8 cellular contexts compared by ENCODE assay signal in genomic region chr22:31055322-31056159, GRCh38. TPM values are rescaled to one million over a fixed set of nuclear protein-coding genes. Genes with fewer than 3 reads are reported as not detected.
DNase-seq lines count a peak whose midpoint lies in the region; ATAC-seq and TF ChIP-seq lines count a peak whose summit lies in the region.

No MANE protein-coding gene starts in this region.

- H3K27me3 ChIP-seq in endodermal cell (ENCODE audit: control insufficient read depth, insufficient read depth, low read length, poor library complexity, severe bottlenecking) = no peaks in the 10 kb centered on the region
- H3K27me3 ChIP-seq in uterus = no peaks in the 10 kb centered on the region

- peak overlapping the region; percentile 82 for H3K27ac Mint-ChIP-seq in endodermal cell
- peak overlapping the region; percentile 83 for H3K27ac Mint-ChIP-seq in mesothelial cell of epicardium
- H3K27ac Mint-ChIP-seq in T-helper 17 cell = no peak overlapping the region

- TF ChIP-seq CTCF in endodermal cell (conservative IDR thresholded peaks at IDR 0.05) (no peak), mesothelial cell of epicardium (IDR thresholded peaks at IDR 0.05; ENCODE audit: unreplicated experiment) (no peak), uterus (IDR thresholded peaks at IDR 0.05) (no peak)

- TF ChIP-seq POLR2A in uterus (IDR thresholded peaks at IDR 0.05) = peak; percentile 44 to 50

- H3K27me3 Mint-ChIP-seq in endodermal cell (ENCODE audit: insufficient read depth) (no peaks in the 10 kb centered on the region), mesothelial cell of epicardium (ENCODE audit: low read depth) (no peaks in the 10 kb centered on the region), T-helper 17 cell (no peaks in the 10 kb centered on the region)

- 64 to 66% methylated on average over 15 to 16 of the region's 16 CpGs for WGBS in endodermal cell (ENCODE audit: insufficient coverage in 1 of 2, insufficient read length in 1 of 2), 2 experiments

- H3K4me3 Mint-ChIP-seq in endodermal cell (no peak overlapping the region), mesothelial cell of epicardium (no peak overlapping the region), T-helper 17 cell (no peak overlapping the region)

- H3K9ac ChIP-seq in endodermal cell (ENCODE audit: extremely low read depth, low read length, poor library complexity, severe bottlenecking) = no peak overlapping the region

- H3K4me3 ChIP-seq in endodermal cell (ENCODE audit: low read length) (no peak overlapping the region), uterus (no peak overlapping the region)

- intact Hi-C loops in uterus (cut with DNase I; ENCODE audit: low total_unique reads) = no loop called here

- peaks cover 5% of the 10 kb centered on the region for H3K4me1 Mint-ChIP-seq in endodermal cell
- peaks cover 40% of the 10 kb centered on the region for H3K4me1 Mint-ChIP-seq in mesothelial cell of epicardium
- H3K4me1 Mint-ChIP-seq in T-helper 17 cell = no peaks in the 10 kb centered on the region

- H3K36me3 Mint-ChIP-seq in endodermal cell (ENCODE audit: low read depth) (no peaks in the 10 kb centered on the region), mesothelial cell of epicardium (no peaks in the 10 kb centered on the region), T-helper 17 cell (ENCODE audit: low read depth) (no peaks in the 10 kb centered on the region)

- H3K9me3 ChIP-seq in endodermal cell (ENCODE audit: control insufficient read depth, low read length) (no peaks in the 10 kb centered on the region), uterus (no peaks in the 10 kb centered on the region), T-helper 17 cell (ENCODE audit: control insufficient read depth, low read length, poor library complexity, severe bottlenecking) (no peaks in the 10 kb centered on the region)

- H3K36me3 ChIP-seq in endodermal cell (ENCODE audit: control insufficient read depth, insufficient read depth, low read length) (no peaks in the 10 kb centered on the region), uterus (no peaks in the 10 kb centered on the region)

- DNase-seq in DMS53 (lab: John Stamatoyannopoulos, UW) (peak; percentile 89), NCI-H446 treated with DMSO at 0.1 percent for 48 hours (lab: John Stamatoyannopoulos, UW) (peak; percentile 84), endodermal cell (peak; percentile 77), mesothelial cell of epicardium (ENCODE audit: low spot score in 2 of 2, unreplicated experiment in 2 of 2) (peak; percentile 65 to 76), uterus (peak; percentile 93 to 98), DMS114 treated with DMSO at 0.1 percent for 48 hours (lab: John Stamatoyannopoulos, UW; ENCODE audit: unreplicated experiment) (no peak), T-helper 17 cell (no peak)

- H3K4me1 ChIP-seq in endodermal cell (ENCODE audit: control insufficient read depth, insufficient read depth, low read length) (no peaks in the 10 kb centered on the region), uterus (peaks cover 5 to 7% of the 10 kb centered on the region in 2 donors)

- ATAC-seq in T-helper 17 cell (no peak), GM21367 (IDR thresholded peaks at IDR 0.05; ENCODE audit: unreplicated experiment) (no peak)

- H3K9me3 Mint-ChIP-seq in endodermal cell (no peaks in the 10 kb centered on the region), mesothelial cell of epicardium (no peaks in the 10 kb centered on the region)

- H3K27ac ChIP-seq in endodermal cell (ENCODE audit: low read depth, low read length) = no peak overlapping the region
- H3K27ac ChIP-seq in uterus = peak overlapping the region; percentile 88 to 99

RNA-seq across cellular contexts. Expression of gene SMTN, which starts 25.6 kb away (rescaled TPM):
- total RNA-seq in endodermal cell (10 to 100 TPM; 23.6 to 35.8 TPM), mesothelial cell of epicardium (67.0 to 72.7 TPM (median 72.2 TPM) in 3 replicates), uterus (100 to 1,000 TPM; 182 to 647 (median 274) TPM), T-helper 17 cell (1 to 10 TPM; 1.8 to 4.9 TPM)
- polyA plus RNA-seq in endodermal cell (2013, experiment 1 of 2) = 31.8 TPM
- 25.8 TPM for polyA plus RNA-seq in endodermal cell (2013, experiment 2 of 2)

RNA-seq across cellular contexts. Expression of gene SELENOM, which starts 51.8 kb away (rescaled TPM):
- total RNA-seq in endodermal cell = 10 to 100 TPM in 1 of 2 donors, 1 to 10 TPM in 1; 8.0 to 10.4 TPM
- polyA plus RNA-seq in endodermal cell (2013, experiment 1 of 2) = 27.7 TPM
- polyA plus RNA-seq in endodermal cell (2013, experiment 2 of 2) = 20.3 TPM
- 38.8 to 40.9 TPM (median 39.7 TPM) in 3 replicates for total RNA-seq in mesothelial cell of epicardium
- total RNA-seq in uterus = 1,000 to 10,000 TPM in 2 of 4 donors, 100 to 1,000 TPM in 1, 10 to 100 TPM in 1; 91.7 to 2,170 (median 948) TPM
- total RNA-seq in T-helper 17 cell = 10 to 100 TPM; 33.2 to 54.8 TPM

Comparison
In these comparisons a context has a peak if more than half of its experiments do, and no peak if none do; other contexts are left out.
1. DNase-seq: peak in DMS53 (single experiment), NCI-H446 treated with DMSO at 0.1 percent for 48 hours (single experiment), endodermal cell (single experiment), mesothelial cell of epicardium (2 of 2) and uterus (2 of 2); none in DMS114 treated with DMSO at 0.1 percent for 48 hours (single experiment) and T-helper 17 cell (0 of 3).
2. RNA of gene SMTN, which starts 25.6 kb away (total RNA-seq): 182 to 647 TPM in uterus, 67.0 to 72.7 TPM in mesothelial cell of epicardium and 23.6 to 35.8 TPM in endodermal cell; 1.8 to 4.9 TPM in T-helper 17 cell; every median in the first group is over 4 times any median in the second.